ENCODE assay signal across 14 cellular contexts in genomic region chr1:201551096-201551495, GRCh38.
"Had no signal": no experiment of that assay in that cellular context is flagged by ENCODE, and none has a peak within 500 bp of the region (broad histone marks: within the 10 kb centered on the region; RNA-seq: fewer than 3 reads in every experiment).

No MANE protein-coding gene starts in this region.

- H3K9me3 Mint-ChIP-seq: activated naive CD4-positive, alpha-beta T cell treated with anti-CD3 and anti-CD28 coated beads, Interleukin-2, amount 10 ng/mL, durations not matched to agents 7 days and 5 days; activated T-helper 2 cell treated with anti-CD3 and anti-CD28 coated beads, Interferon-gamma antibody, Interleukin-2, Interleukin-4, amounts not matched to agents 10 μg/mL and 5 μg/mL and 100 μg/mL, durations not matched to agents 14 hours and 24 hours and 36 hours; naive B cell; stimulated activated memory B cell treated with anti-CD40 and anti-IgM and Interleukin-4, amounts not matched to agents 10 μg/mL and 1 μg/mL and 100 μg/mL, for 72 hours had no signal

- H3K27me3 Mint-ChIP-seq: activated CD4-positive, alpha-beta T cell treated with anti-CD3 and anti-CD28 coated beads for 36 hours; stimulated activated memory B cell treated with anti-CD40 and anti-IgM and Interleukin-4, amounts not matched to agents 10 μg/mL and 1 μg/mL and 100 μg/mL, for 72 hours had no signal

- H3K4me3 Mint-ChIP-seq: activated CD4-positive, alpha-beta T cell treated with anti-CD3 and anti-CD28 coated beads for 36 hours; activated naive CD4-positive, alpha-beta T cell treated with anti-CD3 and anti-CD28 coated beads, Interleukin-2, amount 10 ng/mL, durations not matched to agents 7 days and 5 days; naive B cell; stimulated activated memory B cell treated with anti-CD40 and anti-IgM and Interleukin-4, amounts not matched to agents 10 μg/mL and 1 μg/mL and 100 μg/mL, for 72 hours had no signal

- DNase-seq: activated CD4-positive, alpha-beta T cell treated with anti-CD3 and anti-CD28 coated beads for 36 hours; activated naive CD4-positive, alpha-beta T cell treated with anti-CD3 and anti-CD28 coated beads, Interleukin-2, amount 10 ng/mL, durations not matched to agents 7 days and 5 days; effector CD4-positive, alpha-beta T cell; gastrocnemius medialis; left ventricle myocardium superior; naive B cell; SHP77 treated with DMSO at 0.1 percent for 48 hours; spleen; stimulated activated CD4-positive, alpha-beta T cell treated with anti-CD3 and anti-CD28 coated beads, Interleukin-1b, Interleukin-23, amount 100 ng/mL, for 48 hours had no signal

- H3K4me3 ChIP-seq: breast epithelium, gastrocnemius medialis, right atrium auricular region, spleen had no signal

- H3K27me3 ChIP-seq: breast epithelium, gastrocnemius medialis, right atrium auricular region, spleen had no signal

- H3K9me3 ChIP-seq: breast epithelium, gastrocnemius medialis, right atrium auricular region, spleen had no signal

- H3K4me1 Mint-ChIP-seq: activated CD4-positive, alpha-beta T cell treated with anti-CD3 and anti-CD28 coated beads for 36 hours; stimulated activated memory B cell treated with anti-CD40 and anti-IgM and Interleukin-4, amounts not matched to agents 10 μg/mL and 1 μg/mL and 100 μg/mL, for 72 hours had no signal

- H3K36me3 ChIP-seq: breast epithelium, gastrocnemius medialis, right atrium auricular region, spleen had no signal

- ATAC-seq: activated CD4-positive, alpha-beta T cell treated with anti-CD3 and anti-CD28 coated beads for 36 hours; gastrocnemius medialis; stimulated activated memory B cell treated with anti-CD40 and anti-IgM and Interleukin-4, amounts not matched to agents 10 μg/mL and 1 μg/mL and 100 μg/mL, for 72 hours had no signal

- H3K27ac Mint-ChIP-seq: activated CD4-positive, alpha-beta T cell treated with anti-CD3 and anti-CD28 coated beads for 36 hours; activated naive CD4-positive, alpha-beta T cell treated with anti-CD3 and anti-CD28 coated beads, Interleukin-2, amount 10 ng/mL, durations not matched to agents 7 days and 5 days; activated T-helper 2 cell treated with anti-CD3 and anti-CD28 coated beads, Interferon-gamma antibody, Interleukin-2, Interleukin-4, amounts not matched to agents 10 μg/mL and 5 μg/mL and 100 μg/mL, durations not matched to agents 14 hours and 24 hours and 36 hours; naive B cell; stimulated activated memory B cell treated with anti-CD40 and anti-IgM and Interleukin-4, amounts not matched to agents 10 μg/mL and 1 μg/mL and 100 μg/mL, for 72 hours had no signal

- H3K36me3 Mint-ChIP-seq: activated naive CD4-positive, alpha-beta T cell treated with anti-CD3 and anti-CD28 coated beads, Interleukin-2, amount 10 ng/mL, durations not matched to agents 7 days and 5 days; naive B cell; stimulated activated memory B cell treated with anti-CD40 and anti-IgM and Interleukin-4, amounts not matched to agents 10 μg/mL and 1 μg/mL and 100 μg/mL, for 72 hours had no signal

- H3K27ac ChIP-seq: right atrium auricular region, spleen, VCaP had no signal
